16 cellular contexts compared by ENCODE assay signal in genomic region chr21:31546402-31547155, GRCh38.
"Had no signal": no experiment of that assay in that cellular context is flagged by ENCODE, and none has a peak within 500 bp of the region (broad histone marks: within the 10 kb centered on the region; RNA-seq: fewer than 3 reads in every experiment).

No MANE protein-coding gene starts in this region.

- H3K4me3 ChIP-seq: prostate gland, sigmoid colon had no signal

- DNase-seq: activated CD4-positive, alpha-beta T cell treated with anti-CD3 and anti-CD28 coated beads, Interleukin-2, amount 10 ng/mL, durations not matched to agents 7 days and 5 days; activated CD8-positive, alpha-beta memory T cell treated with anti-CD3 and anti-CD28 coated beads, Interleukin-2, amount 50 U/mL, for 48 hours; activated gamma-delta T cell; activated T-cell treated with anti-CD3 and anti-CD28 coated beads, Interleukin-2, amount 50 U/mL, for 72 hours; amniotic stem cell; effector memory CD8-positive, alpha-beta T cell; foreskin melanocyte; sigmoid colon; stimulated activated CD4-positive, alpha-beta T cell treated with anti-CD3 and anti-CD28 coated beads, Interleukin-1b, Interleukin-23, amount 100 ng/mL, for 48 hours; stimulated activated naive CD8-positive, alpha-beta T cell treated with anti-CD3 and anti-CD28 coated beads, Interleukin-15, amount 100 ng/mL, for 72 hours had no signal

- H3K9me3 ChIP-seq: prostate gland, sigmoid colon had no signal

- H3K9me3 Mint-ChIP-seq: activated CD4-positive, alpha-beta T cell treated with anti-CD3 and anti-CD28 coated beads, Interleukin-2, amount 10 ng/mL, durations not matched to agents 7 days and 5 days; activated naive CD4-positive, alpha-beta T cell treated with anti-CD3 and anti-CD28 coated beads, Interleukin-2, amount 50 U/mL, for 72 hours; activated T-cell treated with anti-CD3 and anti-CD28 coated beads, Interleukin-2, amount 50 U/mL, for 72 hours; central memory CD8-positive, alpha-beta T cell; effector memory CD8-positive, alpha-beta T cell; natural killer cell treated with Interleukin-12 subunit alpha and Interleukin-12 subunit beta and Interleukin-15 and Interleukin-18, amount 100 ng/mL, for 72 hours; stimulated activated naive CD8-positive, alpha-beta T cell treated with anti-CD3 and anti-CD28 coated beads, Interleukin-15, amount 100 ng/mL, for 72 hours; type B pancreatic cell had no signal

- H3K27ac ChIP-seq: prostate gland, sigmoid colon had no signal

- H3K27ac Mint-ChIP-seq: activated CD4-positive, alpha-beta T cell treated with anti-CD3 and anti-CD28 coated beads, Interleukin-2, amount 10 ng/mL, durations not matched to agents 7 days and 5 days; activated naive CD4-positive, alpha-beta T cell treated with anti-CD3 and anti-CD28 coated beads, Interleukin-2, amount 50 U/mL, for 72 hours; activated T-cell treated with anti-CD3 and anti-CD28 coated beads, Interleukin-2, amount 50 U/mL, for 72 hours; effector memory CD8-positive, alpha-beta T cell; natural killer cell treated with Interleukin-12 subunit alpha and Interleukin-12 subunit beta and Interleukin-15 and Interleukin-18, amount 100 ng/mL, for 72 hours; stimulated activated naive CD8-positive, alpha-beta T cell treated with anti-CD3 and anti-CD28 coated beads, Interleukin-15, amount 100 ng/mL, for 72 hours; type B pancreatic cell had no signal

- H3K4me1 ChIP-seq: prostate gland, sigmoid colon had no signal

- H3K36me3 Mint-ChIP-seq: activated naive CD4-positive, alpha-beta T cell treated with anti-CD3 and anti-CD28 coated beads, Interleukin-2, amount 50 U/mL, for 72 hours; natural killer cell treated with Interleukin-12 subunit alpha and Interleukin-12 subunit beta and Interleukin-15 and Interleukin-18, amount 100 ng/mL, for 72 hours had no signal

- H3K4me1 Mint-ChIP-seq: activated CD4-positive, alpha-beta T cell treated with anti-CD3 and anti-CD28 coated beads, Interleukin-2, amount 10 ng/mL, durations not matched to agents 7 days and 5 days; central memory CD8-positive, alpha-beta T cell; stimulated activated naive CD8-positive, alpha-beta T cell treated with anti-CD3 and anti-CD28 coated beads, Interleukin-15, amount 100 ng/mL, for 72 hours had no signal

- H3K4me3 Mint-ChIP-seq: activated CD4-positive, alpha-beta T cell treated with anti-CD3 and anti-CD28 coated beads, Interleukin-2, amount 10 ng/mL, durations not matched to agents 7 days and 5 days; activated T-cell treated with anti-CD3 and anti-CD28 coated beads, Interleukin-2, amount 50 U/mL, for 72 hours; central memory CD8-positive, alpha-beta T cell; effector memory CD8-positive, alpha-beta T cell; natural killer cell treated with Interleukin-12 subunit alpha and Interleukin-12 subunit beta and Interleukin-15 and Interleukin-18, amount 100 ng/mL, for 72 hours; stimulated activated naive CD8-positive, alpha-beta T cell treated with anti-CD3 and anti-CD28 coated beads, Interleukin-15, amount 100 ng/mL, for 72 hours; type B pancreatic cell had no signal

- ATAC-seq: activated naive CD4-positive, alpha-beta T cell treated with anti-CD3 and anti-CD28 coated beads, Interleukin-2, amount 50 U/mL, for 72 hours; activated T-cell treated with anti-CD3 and anti-CD28 coated beads, Interleukin-2, amount 50 U/mL, for 72 hours; effector memory CD8-positive, alpha-beta T cell; left lobe of liver; natural killer cell treated with Interleukin-12 subunit alpha and Interleukin-12 subunit beta and Interleukin-15 and Interleukin-18, amount 100 ng/mL, for 72 hours; stimulated activated naive CD8-positive, alpha-beta T cell treated with anti-CD3 and anti-CD28 coated beads, Interleukin-15, amount 100 ng/mL, for 72 hours had no signal

- H3K36me3 ChIP-seq: prostate gland, sigmoid colon had no signal

- H3K27me3 Mint-ChIP-seq: type B pancreatic cell had no signal
